Comparison of ENCODE assay signal across 16 cellular contexts in the genomic region with DNA sequence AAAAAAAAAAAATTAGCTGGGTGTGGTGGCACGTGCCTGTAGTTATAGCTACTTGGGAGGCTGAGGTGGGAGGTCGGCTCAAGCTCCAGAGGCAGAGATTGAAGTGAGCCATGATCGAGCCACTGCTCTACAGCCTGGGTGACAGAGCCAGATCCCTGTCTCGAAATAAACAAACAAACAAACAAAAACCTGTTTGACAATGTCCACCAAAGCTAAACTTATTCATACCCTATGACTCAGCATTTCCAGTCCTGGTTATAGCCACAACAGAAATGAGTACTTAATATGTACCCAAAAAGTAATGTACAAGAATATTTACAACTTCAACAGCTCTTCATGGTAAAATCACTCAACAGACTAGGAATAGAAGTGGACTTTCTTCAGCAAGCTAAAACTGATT. TPM values are rescaled to one million over a fixed set of nuclear protein-coding genes. Genes with fewer than 3 reads are reported as not detected.
DNase-seq lines count a peak whose midpoint lies in the region; ATAC-seq, FAIRE-seq and TF ChIP-seq lines count a peak whose summit lies in the region.
"Had no signal": no experiment of that assay in that cellular context is flagged by ENCODE, and none has a peak within 500 bp of the region (broad histone marks: within the 10 kb centered on the region; RNA-seq: fewer than 3 reads in every experiment).

No MANE protein-coding gene starts in this region.

- H3K27ac ChIP-seq in A549 (no peak overlapping the region), Panc1 (ENCODE audit: low read length) (no peak overlapping the region)

- no peaks in the 10 kb centered on the region for H3K9me3 Mint-ChIP-seq in endothelial cell (ENCODE audit: unreplicated experiment)

- in situ Hi-C loops in Panc1 (cut with HindIII; ENCODE audit: low pct_unique_long_range_greater_than_20kb, low sequenced_read_pairs) = no loop called here

- DNase-seq in A549 (ENCODE audit: low read depth in 1 of 2, low spot score in 1 of 2) (no peak), HCEC 1CT (peak; percentile 32), Panc1 (ENCODE audit: low read depth, low spot score) (no peak), fibroblast of villous mesenchyme (ENCODE audit: low read depth) (peak; percentile 14), endothelial cell (ENCODE audit: low spot score) (no peak), NCI-H187 (lab: John Stamatoyannopoulos, UW) (no peak), 8988T (no peak)
- no peak for DNase-seq in stimulated activated CD4-positive, alpha-beta T cell treated with anti-CD3 and anti-CD28 coated beads, Interleukin-2, amount 100 ng/mL, for 48 hours
- DNase-seq: AML-193; CD4-positive, CD25-positive, alpha-beta regulatory T cell; NCI-H1092 treated with DMSO at 0.1 percent for 48 hours; NCI-H1694; NCI-H69; NK-92 treated with Interleukin-12 subunit alpha and Interleukin-12 subunit beta, amount 100 ng/mL, for 24 hours; OCI-M1 had no signal

- TF ChIP-seq CTCF in A549 (IDR thresholded peaks at IDR 0.05) (no peak), Panc1 (IDR thresholded peaks at IDR 0.05) (no peak), fibroblast of villous mesenchyme (IDR thresholded peaks at IDR 0.05; ENCODE audit: insufficient read depth, low read depth, low read length) (no peak), endothelial cell (IDR thresholded peaks at IDR 0.05; ENCODE audit: unreplicated experiment) (no peak)

- no TSS peak for BruUV-seq in Panc1 (replicated peaks; lab: Mats Ljungman, UMichigan)

- intact Hi-C loops in Panc1 (cut with micrococcal nuclease; ENCODE audit: unreplicated experiment) = no loop called here

- H3K27me3 ChIP-seq in Panc1 (ENCODE audit: control insufficient read depth, insufficient read depth, low read length) = no peaks in the 10 kb centered on the region

- H3K36me3 ChIP-seq in Panc1 (ENCODE audit: control insufficient read depth, insufficient read depth, low read length) = no peaks in the 10 kb centered on the region

- CTCF ChIA-PET in A549 (lab: Yijun Ruan, JAX) = no interaction called here
- CTCF ChIA-PET in Panc1 (lab: Charles Lee) = no interaction called here

- no peaks in the 10 kb centered on the region for H3K4me1 Mint-ChIP-seq in endothelial cell (ENCODE audit: unreplicated experiment)
- H3K4me1 Mint-ChIP-seq: CD4-positive, CD25-positive, alpha-beta regulatory T cell had no signal

- H3K4me2 ChIP-seq in A549 = no peak overlapping the region

- no peak for TF ChIP-seq RAD21 in A549 (conservative IDR thresholded peaks at IDR 0.05 in 1 of 2, IDR thresholded peaks at IDR 0.05 in 1 of 2)

- no peak overlapping the region for H3K4me3 Mint-ChIP-seq in endothelial cell (ENCODE audit: unreplicated experiment)
- H3K4me3 Mint-ChIP-seq: CD4-positive, CD25-positive, alpha-beta regulatory T cell; IgD-negative memory B cell had no signal

- H3K27ac Mint-ChIP-seq in endothelial cell (ENCODE audit: unreplicated experiment) = no peak overlapping the region
- H3K27ac Mint-ChIP-seq: CD4-positive, CD25-positive, alpha-beta regulatory T cell; IgD-negative memory B cell had no signal

- POLR2A ChIA-PET in A549 (lab: Yijun Ruan, JAX) = interaction anchor here (0.7 to 1.0 kb wide), 2 partner anchors 31 to 62 kb away, joined by 3 to 4 read pairs; a partner anchor contains a TSS
- POLR2A ChIA-PET in Panc1 (lab: Charles Lee) = interaction anchor here (0.6 kb wide), 2 partner anchors 166 to 1045 kb away, joined by 4 to 5 read pairs; no protein-coding TSS in a partner anchor

- TF ChIP-seq POLR2A in A549 (IDR thresholded peaks at IDR 0.05; ENCODE audit: low read length) = no peak

- H3K9me3 ChIP-seq in A549 (no peaks in the 10 kb centered on the region), Panc1 (ENCODE audit: control insufficient read depth, insufficient read depth, low read depth, low read length) (peaks cover 7% of the 10 kb centered on the region; the same call in 1 of the 2 replicates)

- ATAC-seq in A549 (no peak), Panc1 (peak; percentile 51; the same call in 1 of the 2 replicates)

- no peak for TF ChIP-seq EP300 in A549 (IDR thresholded peaks at IDR 0.05)

- no peak for FAIRE-seq in A549 (lab: Jason Lieb, UNC)

- no peaks in the 10 kb centered on the region for H3K36me3 Mint-ChIP-seq in endothelial cell (ENCODE audit: low read depth, unreplicated experiment)
- H3K36me3 Mint-ChIP-seq: CD4-positive, CD25-positive, alpha-beta regulatory T cell; IgD-negative memory B cell had no signal

- no peak overlapping the region for H3K4me3 ChIP-seq in A549
- no peak overlapping the region for H3K4me3 ChIP-seq in Panc1 (ENCODE audit: low read depth in 2 of 2, low read length in 2 of 2)
- no peak overlapping the region for H3K4me3 ChIP-seq in fibroblast of villous mesenchyme (ENCODE audit: low read depth, low read length)

- H3K4me1 ChIP-seq in A549 (no peaks in the 10 kb centered on the region), Panc1 (ENCODE audit: control insufficient read depth, insufficient read depth, low read length) (no peaks in the 10 kb centered on the region)

- no peaks in the 10 kb centered on the region for H3K27me3 Mint-ChIP-seq in endothelial cell (ENCODE audit: unreplicated experiment)

- WGBS in A549 (ENCODE audit: missing lambda C conversion rate) = 82% methylated on average over 4 of the region's 4 CpGs

TF ChIP-seq in A549, 52 proteins besides CTCF, POLR2A, EP300 and RAD21:
- TF ChIP-seq MAFK (IDR thresholded peaks at IDR 0.05; ENCODE audit: partially characterized antibody) (peak; percentile 92), TFCP2L1 (CRISPR knock-in tag; IDR thresholded peaks at IDR 0.05) (no peak), NFE2L2 (conservative IDR thresholded peaks at IDR 0.05; ENCODE audit: low read length) (peak; percentile 82)

RNA-seq across cellular contexts. Expression of a gene that starts 31.1 kb away (rescaled TPM):
- polyA plus RNA-seq in A549 (2011; rRNA removed) (78.6 and 94.7 TPM in 2 replicates), A549 (2017; fragmentation: RNase III; extraction: RNeasy Plus Mini Kit Qiagen cat#74134 plus additional on column Dnase treatment) (82.9 to 85.8 TPM (median 84.3 TPM) in 3 replicates)
- polyA plus RNA-seq in A549 (2012; cell fraction: cytosol; rRNA removed) = 128 and 156 TPM in 2 replicates
- polyA plus RNA-seq in A549 (2012; cell fraction: nucleus; rRNA removed) = 92.5 and 165 TPM in 2 replicates
- 32.5 and 39.1 TPM in 2 replicates for polyA minus RNA-seq in A549 (2011; rRNA and poly(A)+ RNA removed)
- total RNA-seq in Panc1 (2021; ENCODE audit: unreplicated experiment) (75.0 TPM), fibroblast of villous mesenchyme (151 and 176 TPM in 2 replicates), endothelial cell (ENCODE audit: unreplicated experiment) (89.9 TPM)
- 204 TPM for polyA plus RNA-seq in Panc1 (2012; ENCODE audit: insufficient read length)

RNA-seq across cellular contexts. Expression of a gene that starts 31.4 kb away (rescaled TPM):
- polyA plus RNA-seq in A549 (2011; rRNA removed) = 122 and 141 TPM in 2 replicates
- 64.3 and 66.7 TPM in 2 replicates for polyA plus RNA-seq in A549 (2012; cell fraction: cytosol; rRNA removed)
- polyA plus RNA-seq in A549 (2012; cell fraction: nucleus; rRNA removed) = 26.4 and 37.4 TPM in 2 replicates
- polyA plus RNA-seq in A549 (2017; fragmentation: RNase III; extraction: RNeasy Plus Mini Kit Qiagen cat#74134 plus additional on column Dnase treatment) = 105 to 126 TPM (median 110 TPM) in 3 replicates
- 62.0 and 69.8 TPM in 2 replicates for polyA minus RNA-seq in A549 (2011; rRNA and poly(A)+ RNA removed)
- total RNA-seq in Panc1 (2021; ENCODE audit: unreplicated experiment) = 70.0 TPM
- 42.4 TPM for polyA plus RNA-seq in Panc1 (2012; ENCODE audit: insufficient read length)
- 147 and 156 TPM in 2 replicates for total RNA-seq in fibroblast of villous mesenchyme
- 68.8 TPM for total RNA-seq in endothelial cell (ENCODE audit: unreplicated experiment)

Comparison
In these comparisons a context has a peak if more than half of its experiments do, and no peak if none do; other contexts are left out.
1. DNase-seq: peak in HCEC 1CT (single experiment) and fibroblast of villous mesenchyme (single experiment); none in A549 (0 of 2), Panc1 (single experiment), endothelial cell (single experiment), stimulated activated CD4-positive, alpha-beta T cell treated with anti-CD3 and anti-CD28 coated beads, Interleukin-2, amount 100 ng/mL, for 48 hours (0 of 2), NCI-H187 (0 of 2) and 8988T (single experiment).